Comparison of ENCODE assay signal across 24 cellular contexts in genomic region chr5:79077680-79078365, GRCh38. TPM values are rescaled to one million over a fixed set of nuclear protein-coding genes. Genes with fewer than 3 reads are reported as not detected.
DNase-seq lines count a peak whose midpoint lies in the region; ATAC-seq and TF ChIP-seq lines count a peak whose summit lies in the region.
"Had no signal": no experiment of that assay in that cellular context is flagged by ENCODE, and none has a peak within 500 bp of the region (broad histone marks: within the 10 kb centered on the region; RNA-seq: fewer than 3 reads in every experiment).

No MANE protein-coding gene starts in this region.

- TF ChIP-seq CTCF in esophagus muscularis mucosa (IDR thresholded peaks at IDR 0.05) (no peak), nephron progenitor cell (IDR thresholded peaks at IDR 0.05) (no peak), glutamatergic neuron (IDR thresholded peaks at IDR 0.05; ENCODE audit: partially characterized antibody, unreplicated experiment) (no peak)

- POLR2A ChIA-PET in HEK293T (lab: Yijun Ruan, JAX) = no interaction called here

- H3K27me3 Mint-ChIP-seq in nephron progenitor cell (ENCODE audit: low read depth, poor library complexity) = peaks cover 7% of the 10 kb centered on the region
- no peaks in the 10 kb centered on the region for H3K27me3 Mint-ChIP-seq in glutamatergic neuron (ENCODE audit: unreplicated experiment)

- H3K36me3 ChIP-seq in esophagus muscularis mucosa = peaks cover 0 to 14% (median 0%) of the 10 kb centered on the region in 4 donors
- H3K36me3 ChIP-seq: BLaER1 treated with 17β-estradiol and CSF1 and Interleukin-3, amounts not matched to agents 10 nM and 100 nM; colonic mucosa; thyroid gland had no signal

- TF ChIP-seq EP300 in esophagus muscularis mucosa (IDR thresholded peaks at IDR 0.05) = no peak

- CTCF ChIA-PET in HEK293T (lab: Yijun Ruan, JAX) = interaction anchor here (1.8 kb wide), 1 partner anchor 53 kb away, joined by 4 read pairs; no protein-coding TSS in a partner anchor

- intact Hi-C loops in esophagus muscularis mucosa (cut with DNase I) = no loop called here

- H3K27ac Mint-ChIP-seq in nephron progenitor cell (peak overlapping the region; percentile 0), glutamatergic neuron (ENCODE audit: unreplicated experiment) (no peak overlapping the region)
- H3K27ac Mint-ChIP-seq: activated naive CD8-positive, alpha-beta T cell treated with anti-CD3 and anti-CD28 coated beads, Interleukin-2, amount 10 ng/mL, durations not matched to agents 7 days and 5 days; activated T-helper 2 cell treated with anti-CD3 and anti-CD28 coated beads, Interferon-gamma antibody, Interleukin-2, Interleukin-4, amounts not matched to agents 10 μg/mL and 5 μg/mL and 100 μg/mL, durations not matched to agents 14 hours and 24 hours and 36 hours; brain; effector memory CD8-positive, alpha-beta T cell; H9; naive thymus-derived CD8-positive, alpha-beta T cell had no signal

- no peak overlapping the region for H3K4me3 Mint-ChIP-seq in nephron progenitor cell
- no peak overlapping the region for H3K4me3 Mint-ChIP-seq in glutamatergic neuron (ENCODE audit: unreplicated experiment)
- H3K4me3 Mint-ChIP-seq: activated naive CD8-positive, alpha-beta T cell treated with anti-CD3 and anti-CD28 coated beads, Interleukin-2, amount 10 ng/mL, durations not matched to agents 7 days and 5 days; brain; effector memory CD8-positive, alpha-beta T cell; H9; naive thymus-derived CD8-positive, alpha-beta T cell had no signal

- H3K9me3 Mint-ChIP-seq in nephron progenitor cell (peaks cover 30% of the 10 kb centered on the region), glutamatergic neuron (ENCODE audit: unreplicated experiment) (peaks cover 2% of the 10 kb centered on the region)
- H3K9me3 Mint-ChIP-seq: activated T-helper 2 cell treated with anti-CD3 and anti-CD28 coated beads, Interferon-gamma antibody, Interleukin-2, Interleukin-4, amounts not matched to agents 10 μg/mL and 5 μg/mL and 100 μg/mL, durations not matched to agents 14 hours and 24 hours and 36 hours; effector memory CD8-positive, alpha-beta T cell; naive thymus-derived CD8-positive, alpha-beta T cell had no signal

- H3K4me1 ChIP-seq in esophagus muscularis mucosa = peaks cover 6 to 53% (median 32%) of the 10 kb centered on the region in 4 donors
- H3K4me1 ChIP-seq: BLaER1 treated with 17β-estradiol and CSF1 and Interleukin-3, amounts not matched to agents 10 nM and 100 nM; colonic mucosa; parathyroid adenoma; thyroid gland had no signal

- peak overlapping the region; percentile 59 to 75 (median 64) for H3K27ac ChIP-seq in esophagus muscularis mucosa (replicated peaks in 1 of 4)
- H3K27ac ChIP-seq: BLaER1 treated with 17β-estradiol and CSF1 and Interleukin-3, amounts not matched to agents 10 nM and 100 nM; colonic mucosa; parathyroid adenoma; RWPE1; SK-N-MC had no signal

- peaks cover 0 to 10% (median 6%) of the 10 kb centered on the region in 4 donors for H3K9me3 ChIP-seq in esophagus muscularis mucosa
- H3K9me3 ChIP-seq: colonic mucosa, thyroid gland had no signal

- H3K4me1 Mint-ChIP-seq in nephron progenitor cell = peaks cover 15% of the 10 kb centered on the region
- H3K4me1 Mint-ChIP-seq in glutamatergic neuron (ENCODE audit: low read depth, unreplicated experiment) = peaks cover 7% of the 10 kb centered on the region
- H3K4me1 Mint-ChIP-seq: brain had no signal

- DNase-seq in A172 (ENCODE audit: low spot score) (peak; percentile 6), HEK293T (ENCODE audit: extremely low spot score) (no peak), esophagus muscularis mucosa (ENCODE audit: extremely low spot score) (no peak), nephron progenitor cell (no peak), NCI-H82 (lab: John Stamatoyannopoulos, UW) (no peak), glutamatergic neuron (no peak), NCI-H1417 (lab: John Stamatoyannopoulos, UW) (no peak)
- DNase-seq: activated naive CD8-positive, alpha-beta T cell treated with anti-CD3 and anti-CD28 coated beads, Interleukin-2, amount 10 ng/mL, durations not matched to agents 7 days and 5 days; colonic mucosa; effector memory CD8-positive, alpha-beta T cell; H9; KBM-7; naive thymus-derived CD8-positive, alpha-beta T cell; NCI-H524 treated with DMSO at 0.1 percent for 48 hours; stimulated activated naive CD4-positive, alpha-beta T cell; thyroid gland had no signal

- 46% methylated on average over 3 of the region's 3 CpGs for WGBS in esophagus muscularis mucosa

- no peaks in the 10 kb centered on the region for H3K27me3 ChIP-seq in esophagus muscularis mucosa
- H3K27me3 ChIP-seq: BLaER1 treated with 17β-estradiol and CSF1 and Interleukin-3, amounts not matched to agents 10 nM and 100 nM; colonic mucosa; thyroid gland had no signal

- no peak for TF ChIP-seq POLR2A in esophagus muscularis mucosa (IDR thresholded peaks at IDR 0.05; ENCODE audit: low read depth)

- H3K4me3 ChIP-seq in esophagus muscularis mucosa = no peak overlapping the region
- H3K4me3 ChIP-seq: BLaER1 treated with 17β-estradiol and CSF1 and Interleukin-3, amounts not matched to agents 10 nM and 100 nM; colonic mucosa; SK-N-MC; thyroid gland had no signal

- ATAC-seq in GM18511 (IDR thresholded peaks at IDR 0.05; ENCODE audit: unreplicated experiment) = no peak
- ATAC-seq: effector memory CD8-positive, alpha-beta T cell; naive thymus-derived CD8-positive, alpha-beta T cell had no signal

- H3K36me3 Mint-ChIP-seq in nephron progenitor cell (ENCODE audit: low read depth) (no peaks in the 10 kb centered on the region), glutamatergic neuron (ENCODE audit: unreplicated experiment) (peaks cover 4% of the 10 kb centered on the region)
- H3K36me3 Mint-ChIP-seq: activated naive CD8-positive, alpha-beta T cell treated with anti-CD3 and anti-CD28 coated beads, Interleukin-2, amount 10 ng/mL, durations not matched to agents 7 days and 5 days; brain; naive thymus-derived CD8-positive, alpha-beta T cell had no signal

TF ChIP-seq in HEK293T, 16 proteins besides CTCF, POLR2A, EP300 and RAD21:
- TF ChIP-seq BHLHE40 (IDR thresholded peaks at IDR 0.05; ENCODE audit: borderline replicate concordance) (no peak), PKNOX1 (IDR thresholded peaks at IDR 0.05) (peak; percentile 22; the same call in 1 of the 2 replicates)

RNA-seq across cellular contexts. Expression of gene BHMT2, which starts 8.3 kb away (rescaled TPM):
- total RNA-seq in A172 (2014; rRNA removed; shearing (Covaris generic)) = not detected in 2 replicates
- total RNA-seq in esophagus muscularis mucosa (100 to 1,000 TPM in 1 of 4 donors, 10 to 100 TPM in 3; 44.2 to 105 (median 64.1) TPM), glutamatergic neuron (ENCODE audit: unreplicated experiment) (not detected)
- total RNA-seq: activated naive CD8-positive, alpha-beta T cell treated with anti-CD3 and anti-CD28 coated beads, Interleukin-2, amount 10 ng/mL, durations not matched to agents 7 days and 5 days; activated T-helper 2 cell treated with anti-CD3 and anti-CD28 coated beads, Interferon-gamma antibody, Interleukin-2, Interleukin-4, amounts not matched to agents 10 μg/mL and 5 μg/mL and 100 μg/mL, durations not matched to agents 14 hours and 24 hours and 36 hours; H9; naive thymus-derived CD8-positive, alpha-beta T cell; T-helper 2 cell treated with Interferon-gamma antibody and Interleukin-4, amounts not matched to agents 100 ng/mL and 5 ng/mL, for 36 hours had no signal

RNA-seq across cellular contexts. Expression of gene DMGDH, which starts 8.3 kb away (rescaled TPM):
- 0.12 TPM in 1 of 2 replicates, not detected in the other for total RNA-seq in A172 (2014; rRNA removed; shearing (Covaris generic))
- total RNA-seq in esophagus muscularis mucosa = 1 to 10 TPM; 3.3 to 7.4 (median 4.6) TPM
- total RNA-seq in glutamatergic neuron (ENCODE audit: unreplicated experiment) = 1.7 TPM
- total RNA-seq: H9; T-helper 2 cell treated with Interferon-gamma antibody and Interleukin-4, amounts not matched to agents 100 ng/mL and 5 ng/mL, for 36 hours had no signal

RNA-seq across cellular contexts. Expression of gene BHMT, which starts 33.8 kb away (rescaled TPM):
- total RNA-seq in A172 (2014; rRNA removed; shearing (Covaris generic)) = not detected in 2 replicates
- total RNA-seq in esophagus muscularis mucosa (1 to 10 TPM in 3 of 4 donors, under 1 TPM in 1; 0.83 to 4.8 (median 3.9) TPM), glutamatergic neuron (ENCODE audit: unreplicated experiment) (20.4 TPM)
- total RNA-seq: activated naive CD8-positive, alpha-beta T cell treated with anti-CD3 and anti-CD28 coated beads, Interleukin-2, amount 10 ng/mL, durations not matched to agents 7 days and 5 days; activated T-helper 2 cell treated with anti-CD3 and anti-CD28 coated beads, Interferon-gamma antibody, Interleukin-2, Interleukin-4, amounts not matched to agents 10 μg/mL and 5 μg/mL and 100 μg/mL, durations not matched to agents 14 hours and 24 hours and 36 hours; naive thymus-derived CD8-positive, alpha-beta T cell; T-helper 2 cell treated with Interferon-gamma antibody and Interleukin-4, amounts not matched to agents 100 ng/mL and 5 ng/mL, for 36 hours had no signal

Comparison
In these comparisons a context has a peak if more than half of its experiments do, and no peak if none do; other contexts are left out.
1. RNA of gene BHMT2, which starts 8.3 kb away (total RNA-seq): 44.2 to 105 TPM in esophagus muscularis mucosa; not detected in glutamatergic neuron (single experiment) and not detected in A172; every median in the first group is over 10 times any median in the second.